8 cellular contexts compared by ENCODE assay signal in the genomic region with DNA sequence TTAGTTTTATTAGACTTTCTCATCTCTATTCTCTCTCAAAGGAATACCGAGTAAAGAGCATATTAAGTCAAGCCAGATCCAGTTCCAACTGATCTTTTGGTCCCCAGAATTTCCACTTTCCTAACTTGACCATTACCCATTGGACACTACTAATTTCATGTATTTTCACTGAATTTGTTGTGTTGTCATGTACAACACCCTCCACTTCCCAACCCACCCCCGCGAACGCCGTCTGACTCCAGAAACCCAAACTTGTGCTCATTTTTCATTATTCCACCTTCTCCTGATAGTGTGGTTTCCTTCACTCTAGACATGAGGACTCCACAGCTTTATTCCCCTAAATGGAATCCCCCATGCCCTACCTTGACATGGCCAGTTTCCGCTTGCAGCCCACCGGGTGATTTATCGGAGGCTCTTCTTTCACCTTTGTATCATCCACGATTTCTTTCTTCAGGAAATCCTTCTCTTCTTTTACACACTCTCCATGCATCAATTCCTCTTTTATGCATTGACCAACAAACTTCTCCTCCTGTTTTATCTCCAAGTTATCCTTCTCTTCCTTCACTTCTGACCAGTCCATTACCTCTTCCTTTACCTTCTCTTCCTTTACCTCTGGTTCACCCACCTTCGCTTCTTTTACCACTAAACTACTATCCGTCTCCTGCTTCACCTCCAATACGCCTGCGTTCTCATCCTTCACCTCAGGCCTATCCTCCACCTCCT. TPM values are rescaled to one million over a fixed set of nuclear protein-coding genes. Genes with fewer than 3 reads are reported as not detected.
DNase-seq lines count a peak whose midpoint lies in the region; ATAC-seq and TF ChIP-seq lines count a peak whose summit lies in the region.

No MANE protein-coding gene starts in this region.

- H4K8ac ChIP-seq in H9 (replicated peaks; ENCODE audit: insufficient read length, low read depth, low read length): no peak overlapping the region

- TF ChIP-seq CTCF in DOHH2 (IDR thresholded peaks at IDR 0.05; ENCODE audit: low read depth, low read length, poor library complexity, severe bottlenecking) (no peak), H9 (conservative IDR thresholded peaks at IDR 0.05) (no peak), RWPE1 (conservative IDR thresholded peaks at IDR 0.05; ENCODE audit: low read depth) (no peak), thoracic aorta (IDR thresholded peaks at IDR 0.05) (no peak)

- no peak overlapping the region for H2BK5ac ChIP-seq in H9 (ENCODE audit: insufficient read length, low read length)

- H3K27ac Mint-ChIP-seq in H9: no peak overlapping the region

- peaks cover 13 to 26% (median 25%) of the 10 kb centered on the region in 3 experiments; a peak in 6 of 7 replicates for H3K36me3 Mint-ChIP-seq in H9 (ENCODE audit: insufficient read depth in 1 of 3, low read depth in 3 of 3)

- H3F3A ChIP-seq in DOHH2 (ENCODE audit: control insufficient read depth, insufficient read depth): no peaks in the 10 kb centered on the region

- H3K9me3 ChIP-seq in DOHH2 (ENCODE audit: control insufficient read depth, insufficient read depth, low read length) (no peaks in the 10 kb centered on the region), H9 (ENCODE audit: control insufficient read depth, low read depth, low read length) (no peaks in the 10 kb centered on the region), iPS-18a (ENCODE audit: control insufficient read depth, low read depth, low read length) (no peaks in the 10 kb centered on the region), thoracic aorta (no peaks in the 10 kb centered on the region)

- no peak overlapping the region for H3K4me3 Mint-ChIP-seq in H9

- H3K9me2 ChIP-seq in DOHH2 (replicated peaks; ENCODE audit: control insufficient read depth, low read length): no peaks in the 10 kb centered on the region

- H3K27me3 ChIP-seq in DOHH2 (ENCODE audit: control insufficient read depth, low read length) (no peaks in the 10 kb centered on the region), H9 (ENCODE audit: insufficient read depth, low read length) (no peaks in the 10 kb centered on the region), iPS-18a (ENCODE audit: control insufficient read depth, insufficient read depth, low read length) (no peaks in the 10 kb centered on the region), thoracic aorta (replicated peaks; ENCODE audit: insufficient read depth) (no peaks in the 10 kb centered on the region)

- H3K27ac ChIP-seq in DOHH2 (ENCODE audit: low read depth, low read length) (peak overlapping the region; percentile 54), H9 (ENCODE audit: insufficient read length, low read depth, low read length) (peak overlapping the region; percentile 9), RWPE1 (peak overlapping the region; percentile 81), iPS-18a (ENCODE audit: low read length) (peak overlapping the region; percentile 15), thoracic aorta (peak overlapping the region; percentile 75 to 90)

- H3K18ac ChIP-seq in H9 (ENCODE audit: insufficient read length, low read depth, low read length): no peak overlapping the region

- H2AFZ ChIP-seq in H9 (ENCODE audit: low read length): peak overlapping the region; percentile 32

- no peak overlapping the region for H3K4ac ChIP-seq in H9 (ENCODE audit: low read depth, low read length)

- H2BK120ac ChIP-seq in H9 (ENCODE audit: low read depth, low read length, poor library complexity, severe bottlenecking): no peak overlapping the region

- H3K4me2 ChIP-seq in DOHH2 (ENCODE audit: low read length) (peak overlapping the region; percentile 91), H9 (ENCODE audit: insufficient read depth, insufficient read length, low read length) (peak overlapping the region; percentile 98)

- H3K9me3 Mint-ChIP-seq in H9: no peaks in the 10 kb centered on the region

- H4K91ac ChIP-seq in H9 (ENCODE audit: insufficient read length, low read depth, low read length): no peak overlapping the region

- POLR2A ChIA-PET in RWPE1 (lab: Yijun Ruan, JAX; ENCODE audit: low non-redundant PET): no interaction called here

- H3K4me1 Mint-ChIP-seq in H9: peaks cover 2 to 4% of the 10 kb centered on the region in 2 experiments; a peak in 1 of 4 replicates

- no peaks in the 10 kb centered on the region for H4K20me1 ChIP-seq in DOHH2 (ENCODE audit: control insufficient read depth, insufficient read depth, low read depth, low read length)
- no peaks in the 10 kb centered on the region for H4K20me1 ChIP-seq in H9 (ENCODE audit: control insufficient read depth, insufficient read depth, insufficient read length)

- no peak overlapping the region for H2BK15ac ChIP-seq in H9 (ENCODE audit: low read depth, low read length)

- H3K79me2 ChIP-seq in DOHH2 (ENCODE audit: control insufficient read depth, low read length): peaks cover 57% of the 10 kb centered on the region
- peaks cover 16% of the 10 kb centered on the region; the same call in 1 of the 2 replicates for H3K79me2 ChIP-seq in H9 (ENCODE audit: insufficient read depth, low read length)

- H3K23ac ChIP-seq in H9 (ENCODE audit: insufficient read length, low read depth, low read length): no peak overlapping the region

- no peaks in the 10 kb centered on the region for H3K27me3 Mint-ChIP-seq in H9 (ENCODE audit: low read depth)

- H3T11ph ChIP-seq in H9 (ENCODE audit: low read length): no peak overlapping the region

- ATAC-seq in thoracic aorta (ENCODE audit: insufficient number of reproducible peaks, low FRiP score, low read depth): no peak

- peaks cover 8% of the 10 kb centered on the region for H3K23me2 ChIP-seq in H9 (ENCODE audit: insufficient read length, low read depth, low read length, poor library complexity, severe bottlenecking)

- H2AK5ac ChIP-seq in H9 (ENCODE audit: insufficient read length, low read length): no peak overlapping the region

- H3K4me3 ChIP-seq in DOHH2 (ENCODE audit: low read length): peak overlapping the region; percentile 100
- peak overlapping the region; percentile 88 for H3K4me3 ChIP-seq in iPS-18a (ENCODE audit: low read length)
- peak overlapping the region; percentile 97 for H3K4me3 ChIP-seq in thoracic aorta

- H3K4me1 ChIP-seq in DOHH2 (ENCODE audit: control insufficient read depth, low read length): peaks cover 18% of the 10 kb centered on the region
- peaks cover 2% of the 10 kb centered on the region; the same call in 1 of the 2 replicates for H3K4me1 ChIP-seq in H9 (ENCODE audit: insufficient read depth, low read length)
- peaks cover 10% of the 10 kb centered on the region for H3K4me1 ChIP-seq in iPS-18a (ENCODE audit: control insufficient read depth, low read depth, low read length)
- peaks cover 9 to 10% of the 10 kb centered on the region in 2 donors for H3K4me1 ChIP-seq in thoracic aorta (ENCODE audit: control insufficient read depth in 1 of 2, low read depth in 2 of 2)

- H4K5ac ChIP-seq in H9 (ENCODE audit: insufficient read length, low read depth, low read length): peak overlapping the region; percentile 2

- H3K9ac ChIP-seq in H9 (ENCODE audit: extremely low read depth, insufficient read length, low read length): peak overlapping the region; percentile 88
- H3K9ac ChIP-seq in iPS-18a (ENCODE audit: low read length): peak overlapping the region; percentile 63

- CTCF ChIA-PET in RWPE1 (lab: Yijun Ruan, JAX): interaction anchor here (0.6 kb wide), 1 partner anchor 127 kb away, joined by 3 read pairs; no protein-coding TSS in a partner anchor

- WGBS in H9 (ENCODE audit: extremely low coverage, insufficient read length, low lambda C conversion rate): no CpG with 5 or more reads among the region's 13 CpGs

- no peaks in the 10 kb centered on the region for H3K79me1 ChIP-seq in H9 (ENCODE audit: insufficient read depth, low read depth, low read length, poor library complexity, severe bottlenecking)

- DNase-seq in H9 (no peak), RWPE1 (ENCODE audit: low spot score) (peak; percentile 10), thoracic aorta (ENCODE audit: low spot score) (no peak), D341Med (ENCODE audit: low spot score) (no peak), activated gamma-delta T cell (lab: John Stamatoyannopoulos, UW) (no peak), globus pallidus (ENCODE audit: low spot score) (no peak)

- H2BK12ac ChIP-seq in H9 (ENCODE audit: insufficient read length, low read depth, low read length): no peak overlapping the region

- no peak overlapping the region for H2BK20ac ChIP-seq in H9 (ENCODE audit: low read depth, low read length, poor library complexity, severe bottlenecking)

- H3K36me3 ChIP-seq in DOHH2 (ENCODE audit: control insufficient read depth, low read length) (peaks cover 53% of the 10 kb centered on the region), iPS-18a (ENCODE audit: control insufficient read depth, low read depth, low read length) (peaks cover 23% of the 10 kb centered on the region), thoracic aorta (no peaks in the 10 kb centered on the region)

- H3K14ac ChIP-seq in H9 (ENCODE audit: insufficient read depth, low read length): peak overlapping the region; percentile 81

- H3K56ac ChIP-seq in H9 (ENCODE audit: insufficient read length, low read depth, low read length): peak overlapping the region; percentile 63

RNA-seq across cellular contexts. Expression of a gene that starts 0.8 kb away (rescaled TPM):
- total RNA-seq in H9 (2021): 21.5 and 21.9 TPM in 2 replicates
- 10 to 100 TPM; 14.5 to 19.1 TPM for total RNA-seq in thoracic aorta

Comparison
In these comparisons a context has a peak if more than half of its experiments do, and no peak if none do; other contexts are left out.
1. H3K27ac ChIP-seq: peak in every context shown above with its lines; median percentile 82 in thoracic aorta; 81 in RWPE1; 54 in DOHH2; 15 in iPS-18a; 9 in H9.